Comparison of ENCODE assay signal across 1 cellular context in genomic region chr21:19458295-19458694, GRCh38.
TF ChIP-seq lines count a peak whose summit lies in the region.

No MANE protein-coding gene starts in this region.

TF ChIP-seq in GM12878, 131 proteins besides CTCF, POLR2A, EP300 and RAD21 (continued from another document and continues in another):
- TF ChIP-seq HSF1 (IDR thresholded peaks at IDR 0.05; ENCODE audit: low read depth, low read length): no peak
- no peak for TF ChIP-seq TCF3 (IDR thresholded peaks at IDR 0.05; ENCODE audit: borderline replicate concordance, insufficient read depth, low read depth, low read length)
- no peak for TF ChIP-seq ZNF622 (IDR thresholded peaks at IDR 0.05)
- no peak for TF ChIP-seq USF2 (IDR thresholded peaks at IDR 0.05; ENCODE audit: borderline replicate concordance, low read depth, low read length)
- TF ChIP-seq FOS (IDR thresholded peaks at IDR 0.05; ENCODE audit: borderline replicate concordance, extremely low read depth, insufficient read length): no peak
- peak; percentile 89 for TF ChIP-seq RELA (IDR thresholded peaks at IDR 0.05; ENCODE audit: borderline replicate concordance, partially characterized antibody)
- TF ChIP-seq POLR2AphosphoS2 (IDR thresholded peaks at IDR 0.05; ENCODE audit: low read depth, low read length): no peak
- TF ChIP-seq NR2C2 (IDR thresholded peaks at IDR 0.05; ENCODE audit: borderline replicate concordance, control insufficient read depth, insufficient read length, low read depth): no peak
- no peak for TF ChIP-seq POLR2AphosphoS5 (IDR thresholded peaks at IDR 0.05; ENCODE audit: low read length)
- no peak for TF ChIP-seq HDAC2 (IDR thresholded peaks at IDR 0.05)
- no peak for TF ChIP-seq ELK1 (IDR thresholded peaks at IDR 0.05; ENCODE audit: low read depth, low read length)
- TF ChIP-seq IRF3 (IDR thresholded peaks at IDR 0.05): no peak
- TF ChIP-seq CBX5 (IDR thresholded peaks at IDR 0.05; ENCODE audit: low read depth): no peak
- TF ChIP-seq ZBTB11 (CRISPR knock-in tag; IDR thresholded peaks at IDR 0.05): no peak
- TF ChIP-seq ZZZ3 (IDR thresholded peaks at IDR 0.05; ENCODE audit: control insufficient read depth, insufficient read length, low read depth): no peak
- peak; percentile 54; the same call in 1 of the 2 replicates for TF ChIP-seq ATF7 (IDR thresholded peaks at IDR 0.05; ENCODE audit: low read depth)
- no peak for TF ChIP-seq SMAD1 (IDR thresholded peaks at IDR 0.05; ENCODE audit: low read depth, partially characterized antibody)
- peak; percentile 65 for TF ChIP-seq IKZF1 (conservative IDR thresholded peaks at IDR 0.05)
- TF ChIP-seq PBX3 (IDR thresholded peaks at IDR 0.05; ENCODE audit: insufficient replicate concordance, low read depth, low read length): peak; percentile 41
- TF ChIP-seq PAX8 (IDR thresholded peaks at IDR 0.05): no peak
- no peak for TF ChIP-seq RBBP5 (conservative IDR thresholded peaks at IDR 0.05)
- TF ChIP-seq PML (IDR thresholded peaks at IDR 0.05; ENCODE audit: low read length): no peak
- no peak for TF ChIP-seq SKIL (IDR thresholded peaks at IDR 0.05; ENCODE audit: low read depth, poor library complexity, severe bottlenecking)
- TF ChIP-seq NR2F1 (conservative IDR thresholded peaks at IDR 0.05): no peak
- TF ChIP-seq BHLHE40 (IDR thresholded peaks at IDR 0.05; ENCODE audit: borderline replicate concordance in 1 of 2, low read depth in 2 of 2, low read length in 1 of 2): no peak
- TF ChIP-seq ETV6 (conservative IDR thresholded peaks at IDR 0.05 in 1 of 2, IDR thresholded peaks at IDR 0.05 in 1 of 2; ENCODE audit: borderline replicate concordance in 1 of 2, low read depth in 1 of 2): no peak
- TF ChIP-seq JUND (IDR thresholded peaks at IDR 0.05; ENCODE audit: low read depth, low read length): no peak
- no peak for TF ChIP-seq HDGF (IDR thresholded peaks at IDR 0.05)
- TF ChIP-seq NKRF (conservative IDR thresholded peaks at IDR 0.05): no peak
- no peak for TF ChIP-seq SUZ12 (IDR thresholded peaks at IDR 0.05; ENCODE audit: unreplicated experiment)
- peak; percentile 91 for TF ChIP-seq RELB (IDR thresholded peaks at IDR 0.05; ENCODE audit: low read depth)
- TF ChIP-seq ZNF384 (IDR thresholded peaks at IDR 0.05; ENCODE audit: borderline replicate concordance, low read depth, low read length): no peak
- TF ChIP-seq ZBED1 (IDR thresholded peaks at IDR 0.05; ENCODE audit: borderline replicate concordance): no peak
- TF ChIP-seq MTA2 (IDR thresholded peaks at IDR 0.05; ENCODE audit: low read depth): peak; percentile 75
- no peak for TF ChIP-seq E4F1 (IDR thresholded peaks at IDR 0.05; ENCODE audit: borderline replicate concordance, partially characterized antibody)
- no peak for TF ChIP-seq RB1 (IDR thresholded peaks at IDR 0.05; ENCODE audit: borderline replicate concordance)
- TF ChIP-seq YBX1 (IDR thresholded peaks at IDR 0.05): no peak
- TF ChIP-seq TAF1 (IDR thresholded peaks at IDR 0.05; ENCODE audit: borderline replicate concordance, low read depth, low read length): no peak
- no peak for TF ChIP-seq CREB1 (IDR thresholded peaks at IDR 0.05; ENCODE audit: low read depth)
